ENCODE assay signal across 7 cellular contexts in genomic region chr9:34367751-34368410, GRCh38. TPM values are rescaled to one million over a fixed set of nuclear protein-coding genes. Genes with fewer than 3 reads are reported as not detected.
DNase-seq lines count a peak whose midpoint lies in the region; ATAC-seq, FAIRE-seq and TF ChIP-seq lines count a peak whose summit lies in the region.
"Not testable (repeated sequence)": the region's sequence is repeated elsewhere in the genome, so short reads cannot be mapped to it uniquely, and the experiment has no call there.
"Had no signal": no experiment of that assay in that cellular context is flagged by ENCODE, and none has a peak within 500 bp of the region (broad histone marks: within the 10 kb centered on the region; RNA-seq: fewer than 3 reads in every experiment).

No MANE protein-coding gene starts in this region.

- H3K4me1 ChIP-seq in HEK293 (ENCODE audit: control insufficient read depth, insufficient read depth, low read length); endodermal cell (ENCODE audit: control insufficient read depth, insufficient read depth, low read length); upper lobe of right lung: not testable (repeated sequence)
- peaks cover 13% of the 10 kb centered on the region for H3K4me1 ChIP-seq in endothelial cell of umbilical vein (ENCODE audit: control insufficient read depth, extremely low read depth, insufficient read depth, low read length)
- peaks cover 29% of the 10 kb centered on the region for H3K4me1 ChIP-seq in HepG2 (ENCODE audit: insufficient read depth, low read length)

- H3K9me3 ChIP-seq in HEK293 (ENCODE audit: control insufficient read depth, insufficient read depth, low read depth, low read length); endothelial cell of umbilical vein (replicated peaks; ENCODE audit: control insufficient read depth, insufficient read depth, low read length); HepG2 (ENCODE audit: low read length); upper lobe of right lung: not testable (repeated sequence)
- H3K9me3 ChIP-seq in endodermal cell (ENCODE audit: control insufficient read depth, low read length) = peaks cover 55% of the 10 kb centered on the region

- not testable (repeated sequence) for H3K27me3 Mint-ChIP-seq in endodermal cell (ENCODE audit: insufficient read depth)

- not testable (repeated sequence) for H3K9ac ChIP-seq in endodermal cell (ENCODE audit: extremely low read depth, low read length, poor library complexity, severe bottlenecking); endothelial cell of umbilical vein (replicated peaks; ENCODE audit: extremely low read depth, insufficient read depth, low read length); HepG2 (ENCODE audit: insufficient read depth, low read depth, low read length)

- not testable (repeated sequence) for H3K27ac Mint-ChIP-seq in endodermal cell

- peaks cover 69% of the 10 kb centered on the region for H3K36me3 Mint-ChIP-seq in endodermal cell (ENCODE audit: low read depth)

- TF ChIP-seq RAD21 in HepG2 (CRISPR knock-in tag; IDR thresholded peaks at IDR 0.05) = not testable (repeated sequence)

- dilution Hi-C loops in endothelial cell of umbilical vein (cut with MboI; ENCODE audit: extremely low pct_ligation_motif_present, low sequenced_read_pairs) = not testable (repeated sequence)

- not testable (repeated sequence) for DNase-seq in endodermal cell; endothelial cell of umbilical vein (ENCODE audit: low read depth, low spot score); HepG2 (ENCODE audit: low spot score)
- DNase-seq in upper lobe of right lung = peak; percentile 18

- peak; percentile 24 for FAIRE-seq in endothelial cell of umbilical vein (lab: Jason Lieb, UNC)
- FAIRE-seq in HepG2 (lab: Jason Lieb, UNC) = not testable (repeated sequence)

- not testable (repeated sequence) for ATAC-seq in HepG2, upper lobe of right lung

- H3K9me1 ChIP-seq in endothelial cell of umbilical vein (replicated peaks; ENCODE audit: control insufficient read depth, extremely low read depth, insufficient read depth, low read length) = not testable (repeated sequence)

- peaks cover 62% of the 10 kb centered on the region for H3K9me3 Mint-ChIP-seq in endodermal cell

- WGBS in endodermal cell (ENCODE audit: insufficient coverage in 1 of 2, insufficient read length in 1 of 2), 2 experiments = 97 to 100% methylated on average over 3 of the region's 3 CpGs
- 100% methylated on average over 2 of the region's 3 CpGs for whole genome bisulfite sequencing in HepG2 (ENCODE audit: low lambda C conversion rate)

- H3K79me2 ChIP-seq in endothelial cell of umbilical vein (ENCODE audit: control insufficient read depth, insufficient read depth, low read length); HepG2 (ENCODE audit: insufficient read depth, low read length): not testable (repeated sequence)

- not testable (repeated sequence) for BruUV-seq in endothelial cell of umbilical vein (replicated peaks; lab: Mats Ljungman, UMichigan)
- TSS peak; percentile 34 for BruUV-seq in HepG2 (replicated peaks; lab: Mats Ljungman, UMichigan)

- CTCF ChIA-PET in HEK293 (lab: Yijun Ruan, JAX); endothelial cell of umbilical vein (lab: Charles Lee); HepG2 (lab: Yijun Ruan, JAX; ENCODE audit: low intra/inter-chr PET ratio, low total read pairs): not testable (repeated sequence)

- not testable (repeated sequence) for H3K4me3 ChIP-seq in HEK293 (ENCODE audit: low read depth, low read length); endothelial cell of umbilical vein (replicated peaks in 1 of 3; ENCODE audit: insufficient read depth in 1 of 3, low read depth in 1 of 3, low read length in 3 of 3); HepG2 (replicated peaks in 1 of 3; ENCODE audit: insufficient read depth in 1 of 3, low read depth in 2 of 3, low read length in 3 of 3); upper lobe of right lung
- H3K4me3 ChIP-seq in endodermal cell (ENCODE audit: low read length) = peak overlapping the region; percentile 50

- not testable (repeated sequence) for H2AFZ ChIP-seq in endothelial cell of umbilical vein (ENCODE audit: low read depth, low read length); HepG2 (ENCODE audit: low read length)

- peaks cover 26% of the 10 kb centered on the region for H3K4me1 Mint-ChIP-seq in endodermal cell

- H3K4me2 ChIP-seq in endothelial cell of umbilical vein (ENCODE audit: insufficient read depth, low read length); HepG2 (ENCODE audit: low read depth, low read length): not testable (repeated sequence)

- H3K36me3 ChIP-seq in HEK293 (ENCODE audit: control insufficient read depth in 2 of 2, insufficient read depth in 1 of 2, low read length in 2 of 2) (peaks cover 0 to 36% of the 10 kb centered on the region in 2 experiments; a peak in 1 of 3 replicates), endodermal cell (ENCODE audit: control insufficient read depth, insufficient read depth, low read length) (peaks cover 66% of the 10 kb centered on the region), HepG2 (replicated peaks in 1 of 2; ENCODE audit: control insufficient read depth in 1 of 2, insufficient read depth in 2 of 2, low read length in 2 of 2) (peaks cover 22 to 33% of the 10 kb centered on the region in 2 experiments)
- not testable (repeated sequence) for H3K36me3 ChIP-seq in endothelial cell of umbilical vein (ENCODE audit: control insufficient read depth in 2 of 2, extremely low read depth in 1 of 2, insufficient read depth in 2 of 2, low read length in 2 of 2); upper lobe of right lung

- in situ Hi-C loops in HepG2 (cut with HindIII; ENCODE audit: extremely low pct_ligation_motif_present, low pct_unique_long_range_greater_than_20kb) = not testable (repeated sequence)

- H4K20me1 ChIP-seq in endothelial cell of umbilical vein (replicated peaks; ENCODE audit: control insufficient read depth, extremely low read depth, insufficient read depth, low read length); HepG2 (ENCODE audit: insufficient read depth, low read length): not testable (repeated sequence)

- H3K27me3 ChIP-seq in endodermal cell (ENCODE audit: control insufficient read depth, insufficient read depth, low read length, poor library complexity, severe bottlenecking); endothelial cell of umbilical vein (ENCODE audit: control insufficient read depth in 2 of 2, insufficient read depth in 2 of 2, low read length in 2 of 2); HepG2 (ENCODE audit: control insufficient read depth in 1 of 2, insufficient read depth in 2 of 2, low read length in 2 of 2): not testable (repeated sequence)
- peaks cover 11% of the 10 kb centered on the region for H3K27me3 ChIP-seq in upper lobe of right lung

- not testable (repeated sequence) for H3K27ac ChIP-seq in HEK293 (ENCODE audit: extremely low read depth, low read depth, low read length); endodermal cell (ENCODE audit: low read depth, low read length); endothelial cell of umbilical vein (ENCODE audit: insufficient read depth, low read depth, low read length); HepG2 (ENCODE audit: extremely low read length, insufficient read depth, low read length); upper lobe of right lung

- not testable (repeated sequence) for H3K4me3 Mint-ChIP-seq in endodermal cell

- POLR2A ChIA-PET in HEK293 (lab: Yijun Ruan, JAX); endothelial cell of umbilical vein (lab: Charles Lee); HepG2 (lab: Yijun Ruan, JAX): not testable (repeated sequence)

- not testable (repeated sequence) for TF ChIP-seq EP300 in HepG2 (IDR thresholded peaks at IDR 0.05; ENCODE audit: low read depth in 2 of 2, low read length in 2 of 2); HepG2 (CRISPR knock-in tag; IDR thresholded peaks at IDR 0.05; ENCODE audit: borderline replicate concordance)

- not testable (repeated sequence) for TF ChIP-seq CTCF in HEK293 (tag by site-specific recombination; IDR thresholded peaks at IDR 0.05); endodermal cell (conservative IDR thresholded peaks at IDR 0.05); endothelial cell of umbilical vein (IDR thresholded peaks at IDR 0.05; ENCODE audit: extremely low read depth in 1 of 2, insufficient read depth in 1 of 2, low read depth in 1 of 2, low read length in 2 of 2); HepG2 (CRISPR knock-in tag; IDR thresholded peaks at IDR 0.05); upper lobe of right lung (IDR thresholded peaks at IDR 0.05)

- TF ChIP-seq POLR2A in endothelial cell of umbilical vein (IDR thresholded peaks at IDR 0.05; ENCODE audit: low read depth, low read length); HepG2 (IDR thresholded peaks at IDR 0.05; ENCODE audit: insufficient read depth in 1 of 2, low read depth in 2 of 2, low read length in 2 of 2): not testable (repeated sequence)

- intact Hi-C loops in endothelial cell of umbilical vein (cut with micrococcal nuclease); HepG2 (cut with micrococcal nuclease; ENCODE audit: unreplicated experiment); upper lobe of right lung (cut with DNase I): not testable (repeated sequence)

RNA-seq across cellular contexts. Expression of gene MYORG, which starts 8.8 kb away (rescaled TPM):
- total RNA-seq in endodermal cell (10 to 100 TPM; 56.7 to 58.8 TPM), endothelial cell of umbilical vein (6.3 and 7.0 TPM in 2 replicates), HepG2 (2016; rRNA removed; fragmentation: Illumina TruSeq; extraction: Trizol) (14.3 and 22.4 TPM in 2 replicates), upper lobe of right lung (6.9 TPM)
- polyA plus RNA-seq in endodermal cell (2013, experiment 1 of 2) = 10.2 TPM
- polyA plus RNA-seq in endodermal cell (2013, experiment 2 of 2) = 10.9 TPM
- polyA plus RNA-seq in endothelial cell of umbilical vein (2.8 TPM in 2 replicates), HepG2 (2011; rRNA removed) (11.1 and 11.9 TPM in 2 replicates)
- polyA plus RNA-seq in endothelial cell of umbilical vein (2011; cell fraction: cytosol; rRNA removed) = 2.4 and 2.5 TPM in 2 replicates
- polyA plus RNA-seq in endothelial cell of umbilical vein (2011; cell fraction: nucleus; rRNA removed) = 1.3 and 1.6 TPM in 2 replicates
- polyA plus RNA-seq in endothelial cell of umbilical vein (2012) = 5.0 and 6.7 TPM in 2 replicates
- polyA minus RNA-seq in endothelial cell of umbilical vein = 4.8 and 5.1 TPM in 2 replicates
- 5.5 TPM for polyA minus RNA-seq in endothelial cell of umbilical vein (2011; cell fraction: cytosol; rRNA and poly(A)+ RNA removed)
- 1.3 and 1.5 TPM in 2 replicates for polyA minus RNA-seq in endothelial cell of umbilical vein (2011; cell fraction: nucleus; rRNA and poly(A)+ RNA removed)
- total RNA-seq in HepG2 (2016; cell fraction: cytosol; rRNA removed; fragmentation: Illumina TruSeq; extraction: Trizol; ENCODE audit: low read depth) = 1.7 and 2.0 TPM in 2 replicates
- 12.6 and 22.5 TPM in 2 replicates for total RNA-seq in HepG2 (2016; cell fraction: insoluble cytoplasmic fraction; rRNA removed; fragmentation: Illumina TruSeq; extraction: Trizol)
- 9.5 and 9.9 TPM in 2 replicates for total RNA-seq in HepG2 (2016; cell fraction: membrane; rRNA removed; fragmentation: Illumina TruSeq; extraction: Trizol)
- 28.9 and 34.2 TPM in 2 replicates for total RNA-seq in HepG2 (2016; cell fraction: nucleus; rRNA removed; fragmentation: Illumina TruSeq; extraction: Trizol)
- 12.3 and 12.9 TPM in 2 replicates for polyA plus RNA-seq in HepG2 (2011; cell fraction: cytosol; rRNA removed)
- 10.1 and 11.3 TPM in 2 replicates for polyA plus RNA-seq in HepG2 (2011; cell fraction: nucleus; rRNA removed)
- 29.5 and 34.5 TPM in 2 replicates for polyA plus RNA-seq in HepG2 (2012)
- 1.9 and 2.0 TPM in 2 replicates for polyA plus RNA-seq in HepG2 (2016; cell fraction: cytosol; fragmentation: Illumina TruSeq; extraction: Trizol; ENCODE audit: low read depth)
- 14.7 and 17.6 TPM in 2 replicates for polyA plus RNA-seq in HepG2 (2016; cell fraction: insoluble cytoplasmic fraction; fragmentation: Illumina TruSeq; extraction: Trizol; ENCODE audit: low read depth)
- 4.6 and 5.0 TPM in 2 replicates for polyA plus RNA-seq in HepG2 (2016; cell fraction: membrane; fragmentation: Illumina TruSeq; extraction: Trizol; ENCODE audit: low read depth)
- 47.4 and 50.2 TPM in 2 replicates for polyA plus RNA-seq in HepG2 (2016; cell fraction: nucleus; fragmentation: Illumina TruSeq; extraction: Trizol; ENCODE audit: insufficient read depth, low read depth)
- polyA minus RNA-seq in HepG2 (2011; rRNA and poly(A)+ RNA removed; ENCODE audit: low replicate concordance) = 4.7 and 30.4 TPM in 2 replicates
- polyA minus RNA-seq in HepG2 (2011; cell fraction: cytosol; rRNA and poly(A)+ RNA removed) = 24.9 and 26.6 TPM in 2 replicates
- polyA minus RNA-seq in HepG2 (2011; cell fraction: nucleus; rRNA and poly(A)+ RNA removed) = 5.0 and 6.7 TPM in 2 replicates

RNA-seq across cellular contexts. Expression of gene NUDT2, which starts 38.5 kb away (rescaled TPM):
- total RNA-seq in endodermal cell = 10 to 100 TPM; 20.6 to 29.4 TPM
- 20.2 TPM for polyA plus RNA-seq in endodermal cell (2013, experiment 1 of 2)
- polyA plus RNA-seq in endodermal cell (2013, experiment 2 of 2) = 21.4 TPM
- 25.1 and 25.2 TPM in 2 replicates for total RNA-seq in endothelial cell of umbilical vein
- 38.1 and 45.2 TPM in 2 replicates for polyA plus RNA-seq in endothelial cell of umbilical vein
- 48.7 and 50.7 TPM in 2 replicates for polyA plus RNA-seq in endothelial cell of umbilical vein (2011; cell fraction: cytosol; rRNA removed)
- polyA plus RNA-seq in endothelial cell of umbilical vein (2011; cell fraction: nucleus; rRNA removed) = 19.2 and 21.8 TPM in 2 replicates
- polyA plus RNA-seq in endothelial cell of umbilical vein (2012) = 28.9 and 29.4 TPM in 2 replicates
- 18.1 and 21.1 TPM in 2 replicates for polyA minus RNA-seq in endothelial cell of umbilical vein
- polyA minus RNA-seq in endothelial cell of umbilical vein (2011; cell fraction: cytosol; rRNA and poly(A)+ RNA removed) = 9.7 TPM
- polyA minus RNA-seq in endothelial cell of umbilical vein (2011; cell fraction: nucleus; rRNA and poly(A)+ RNA removed) = 1.8 and 3.8 TPM in 2 replicates
- 19.9 and 28.0 TPM in 2 replicates for total RNA-seq in HepG2 (2016; rRNA removed; fragmentation: Illumina TruSeq; extraction: Trizol)
- 10.3 and 10.9 TPM in 2 replicates for total RNA-seq in HepG2 (2016; cell fraction: cytosol; rRNA removed; fragmentation: Illumina TruSeq; extraction: Trizol; ENCODE audit: low read depth)
- 19.3 and 30.3 TPM in 2 replicates for total RNA-seq in HepG2 (2016; cell fraction: insoluble cytoplasmic fraction; rRNA removed; fragmentation: Illumina TruSeq; extraction: Trizol)
- total RNA-seq in HepG2 (2016; cell fraction: membrane; rRNA removed; fragmentation: Illumina TruSeq; extraction: Trizol) = 15.4 and 16.7 TPM in 2 replicates
- 7.0 and 9.3 TPM in 2 replicates for total RNA-seq in HepG2 (2016; cell fraction: nucleus; rRNA removed; fragmentation: Illumina TruSeq; extraction: Trizol)
- 19.9 and 24.6 TPM in 2 replicates for polyA plus RNA-seq in HepG2 (2011; rRNA removed)
- 24.3 and 27.3 TPM in 2 replicates for polyA plus RNA-seq in HepG2 (2011; cell fraction: cytosol; rRNA removed)
- polyA plus RNA-seq in HepG2 (2011; cell fraction: nucleus; rRNA removed) = 6.9 and 7.0 TPM in 2 replicates
- polyA plus RNA-seq in HepG2 (2012) = 11.3 and 13.8 TPM in 2 replicates
- polyA plus RNA-seq in HepG2 (2016; cell fraction: cytosol; fragmentation: Illumina TruSeq; extraction: Trizol; ENCODE audit: low read depth) = 7.8 and 8.4 TPM in 2 replicates
- 22.0 and 27.3 TPM in 2 replicates for polyA plus RNA-seq in HepG2 (2016; cell fraction: insoluble cytoplasmic fraction; fragmentation: Illumina TruSeq; extraction: Trizol; ENCODE audit: low read depth)
- 11.0 and 15.4 TPM in 2 replicates for polyA plus RNA-seq in HepG2 (2016; cell fraction: membrane; fragmentation: Illumina TruSeq; extraction: Trizol; ENCODE audit: low read depth)
- polyA plus RNA-seq in HepG2 (2016; cell fraction: nucleus; fragmentation: Illumina TruSeq; extraction: Trizol; ENCODE audit: insufficient read depth, low read depth) = 13.5 and 15.5 TPM in 2 replicates
- polyA minus RNA-seq in HepG2 (2011; rRNA and poly(A)+ RNA removed; ENCODE audit: low replicate concordance) = 12.3 and 17.3 TPM in 2 replicates
- 3.1 and 4.8 TPM in 2 replicates for polyA minus RNA-seq in HepG2 (2011; cell fraction: cytosol; rRNA and poly(A)+ RNA removed)
- polyA minus RNA-seq in HepG2 (2011; cell fraction: nucleus; rRNA and poly(A)+ RNA removed) = 3.5 and 5.1 TPM in 2 replicates
- 11.5 TPM for total RNA-seq in upper lobe of right lung

RNA-seq across cellular contexts. Expression of gene KIF24, which starts 38.8 kb away (rescaled TPM):
- 10 to 100 TPM in 1 of 2 donors, 1 to 10 TPM in 1; 7.7 to 10.6 TPM for total RNA-seq in endodermal cell
- polyA plus RNA-seq in endodermal cell (2013, experiment 1 of 2) = 7.7 TPM
- 8.1 TPM for polyA plus RNA-seq in endodermal cell (2013, experiment 2 of 2)
- total RNA-seq in endothelial cell of umbilical vein = 4.5 and 4.8 TPM in 2 replicates
- 2.1 and 2.2 TPM in 2 replicates for polyA plus RNA-seq in endothelial cell of umbilical vein
- polyA plus RNA-seq in endothelial cell of umbilical vein (2011; cell fraction: cytosol; rRNA removed) = 2.4 and 2.5 TPM in 2 replicates
- 5.5 and 6.6 TPM in 2 replicates for polyA plus RNA-seq in endothelial cell of umbilical vein (2011; cell fraction: nucleus; rRNA removed)
- polyA plus RNA-seq in endothelial cell of umbilical vein (2012) = 1.4 and 2.6 TPM in 2 replicates
- 5.9 and 6.6 TPM in 2 replicates for polyA minus RNA-seq in endothelial cell of umbilical vein
- polyA minus RNA-seq in endothelial cell of umbilical vein (2011; cell fraction: cytosol; rRNA and poly(A)+ RNA removed) = 8.5 TPM
- polyA minus RNA-seq in endothelial cell of umbilical vein (2011; cell fraction: nucleus; rRNA and poly(A)+ RNA removed) = 4.9 and 7.8 TPM in 2 replicates
- total RNA-seq in HepG2 (2016; rRNA removed; fragmentation: Illumina TruSeq; extraction: Trizol) = 2.8 and 3.0 TPM in 2 replicates
- total RNA-seq in HepG2 (2016; cell fraction: cytosol; rRNA removed; fragmentation: Illumina TruSeq; extraction: Trizol; ENCODE audit: low read depth) = 0.61 and 0.79 TPM in 2 replicates
- 2.9 and 3.1 TPM in 2 replicates for total RNA-seq in HepG2 (2016; cell fraction: insoluble cytoplasmic fraction; rRNA removed; fragmentation: Illumina TruSeq; extraction: Trizol)
- total RNA-seq in HepG2 (2016; cell fraction: membrane; rRNA removed; fragmentation: Illumina TruSeq; extraction: Trizol) = 0.96 and 1.1 TPM in 2 replicates
- total RNA-seq in HepG2 (2016; cell fraction: nucleus; rRNA removed; fragmentation: Illumina TruSeq; extraction: Trizol) = 4.0 and 4.2 TPM in 2 replicates
- 1.1 TPM in 2 replicates for polyA plus RNA-seq in HepG2 (2011; rRNA removed)
- 0.53 and 0.70 TPM in 2 replicates for polyA plus RNA-seq in HepG2 (2011; cell fraction: cytosol; rRNA removed)
- polyA plus RNA-seq in HepG2 (2011; cell fraction: nucleus; rRNA removed) = 1.7 and 1.9 TPM in 2 replicates
- polyA plus RNA-seq in HepG2 (2012) = 0.40 and 0.67 TPM in 2 replicates
- 0.29 and 0.34 TPM in 2 replicates for polyA plus RNA-seq in HepG2 (2016; cell fraction: cytosol; fragmentation: Illumina TruSeq; extraction: Trizol; ENCODE audit: low read depth)
- 1.7 and 2.2 TPM in 2 replicates for polyA plus RNA-seq in HepG2 (2016; cell fraction: insoluble cytoplasmic fraction; fragmentation: Illumina TruSeq; extraction: Trizol; ENCODE audit: low read depth)
- 0.55 and 0.58 TPM in 2 replicates for polyA plus RNA-seq in HepG2 (2016; cell fraction: membrane; fragmentation: Illumina TruSeq; extraction: Trizol; ENCODE audit: low read depth)
- 3.6 and 4.2 TPM in 2 replicates for polyA plus RNA-seq in HepG2 (2016; cell fraction: nucleus; fragmentation: Illumina TruSeq; extraction: Trizol; ENCODE audit: insufficient read depth, low read depth)
- polyA minus RNA-seq in HepG2 (2011; rRNA and poly(A)+ RNA removed; ENCODE audit: low replicate concordance) = 2.8 and 24.8 TPM in 2 replicates
- 0.89 and 1.1 TPM in 2 replicates for polyA minus RNA-seq in HepG2 (2011; cell fraction: cytosol; rRNA and poly(A)+ RNA removed)
- 2.9 and 4.0 TPM in 2 replicates for polyA minus RNA-seq in HepG2 (2011; cell fraction: nucleus; rRNA and poly(A)+ RNA removed)
- 0.46 TPM for total RNA-seq in upper lobe of right lung
- polyA plus RNA-seq: CD4-positive, alpha-beta memory T cell; CD8-positive, alpha-beta memory T cell had no signal
